ENCODE assay signal across 31 cellular contexts in genomic region chr18:66676699-66677098, GRCh38.
"Had no signal": no experiment of that assay in that cellular context is flagged by ENCODE, and none has a peak within 500 bp of the region (broad histone marks: within the 10 kb centered on the region; RNA-seq: fewer than 3 reads in every experiment).

No MANE protein-coding gene starts in this region.

- H3K36me3 ChIP-seq: esophagus squamous epithelium, heart right ventricle, left ventricle myocardium inferior, neutrophil, ovary, sigmoid colon, thoracic aorta had no signal

- H3K4me1 Mint-ChIP-seq: activated CD4-positive, alpha-beta T cell treated with anti-CD3 and anti-CD28 coated beads for 36 hours; activated naive CD8-positive, alpha-beta T cell treated with anti-CD3 and anti-CD28 coated beads for 36 hours; nephron; stimulated activated effector memory CD8-positive, alpha-beta T cell treated with anti-CD3 and anti-CD28 coated beads, Interleukin-12 subunit alpha, Interleukin-12 subunit beta, amount 100 ng/mL, for 72 hours had no signal

- H3K27me3 Mint-ChIP-seq: activated CD4-positive, alpha-beta T cell treated with anti-CD3 and anti-CD28 coated beads for 36 hours; activated naive CD8-positive, alpha-beta T cell treated with anti-CD3 and anti-CD28 coated beads for 36 hours; progenitor cell of endocrine pancreas; stimulated activated naive CD8-positive, alpha-beta T cell treated with anti-CD3 and anti-CD28 coated beads, Interleukin-15, Interleukin-2, amounts not matched to agents 100 ng/mL and 50 ng/mL, for 24 hours had no signal

- H3K9me3 Mint-ChIP-seq: nephron had no signal

- H3K9me3 ChIP-seq: esophagus squamous epithelium, neutrophil, ovary, sigmoid colon, thoracic aorta had no signal

- H3K4me1 ChIP-seq: esophagus squamous epithelium, heart right ventricle, left ventricle myocardium inferior, sigmoid colon had no signal

- H3K4me3 Mint-ChIP-seq: activated CD4-positive, alpha-beta T cell treated with anti-CD3 and anti-CD28 coated beads for 36 hours; activated naive CD4-positive, alpha-beta T cell treated with anti-CD3 and anti-CD28 coated beads for 36 hours; activated naive CD8-positive, alpha-beta T cell treated with anti-CD3 and anti-CD28 coated beads for 36 hours; activated T-helper 1 cell treated with anti-CD3 and anti-CD28 coated beads, Interleukin-12 subunit alpha, Interleukin-12 subunit beta, Interleukin-2, Interleukin-4 antibody, amounts not matched to agents 30 ng/mL and 10 ng/mL and 1 ng/mL, durations not matched to agents 14 hours and 24 hours and 36 hours; nephron; stimulated activated effector memory CD8-positive, alpha-beta T cell treated with anti-CD3 and anti-CD28 coated beads, Interleukin-12 subunit alpha, Interleukin-12 subunit beta, amount 100 ng/mL, for 72 hours; stimulated activated naive CD8-positive, alpha-beta T cell treated with anti-CD3 and anti-CD28 coated beads, Interleukin-15, Interleukin-2, amounts not matched to agents 100 ng/mL and 50 ng/mL, for 24 hours; T-helper 2 cell treated with Interferon-gamma antibody and Interleukin-4, amounts not matched to agents 5 μg/mL and 100 μg/mL, for 36 hours had no signal

- H3K36me3 Mint-ChIP-seq: activated naive CD8-positive, alpha-beta T cell treated with anti-CD3 and anti-CD28 coated beads for 36 hours; stimulated activated effector memory CD8-positive, alpha-beta T cell treated with anti-CD3 and anti-CD28 coated beads, Interleukin-12 subunit alpha, Interleukin-12 subunit beta, amount 100 ng/mL, for 72 hours had no signal

- H3K4me3 ChIP-seq: esophagus squamous epithelium, heart right ventricle, left ventricle myocardium inferior, mucosa of descending colon, ovary, sigmoid colon, thoracic aorta had no signal

- H3K27ac ChIP-seq: epithelial cell of prostate, esophagus squamous epithelium, heart right ventricle, left ventricle myocardium inferior, neutrophil, ovary, sigmoid colon, thoracic aorta had no signal

- H3K27me3 ChIP-seq: esophagus squamous epithelium, heart right ventricle, neutrophil, ovary, sigmoid colon had no signal

- H3K27ac Mint-ChIP-seq: activated CD4-positive, alpha-beta T cell treated with anti-CD3 and anti-CD28 coated beads for 36 hours; activated naive CD4-positive, alpha-beta T cell treated with anti-CD3 and anti-CD28 coated beads for 36 hours; activated naive CD8-positive, alpha-beta T cell treated with anti-CD3 and anti-CD28 coated beads for 36 hours; activated T-helper 1 cell treated with anti-CD3 and anti-CD28 coated beads, Interleukin-12 subunit alpha, Interleukin-12 subunit beta, Interleukin-2, Interleukin-4 antibody, amounts not matched to agents 30 ng/mL and 10 ng/mL and 1 ng/mL, durations not matched to agents 14 hours and 24 hours and 36 hours; nephron; progenitor cell of endocrine pancreas; stimulated activated effector memory CD8-positive, alpha-beta T cell treated with anti-CD3 and anti-CD28 coated beads, Interleukin-12 subunit alpha, Interleukin-12 subunit beta, amount 100 ng/mL, for 72 hours; stimulated activated naive CD8-positive, alpha-beta T cell treated with anti-CD3 and anti-CD28 coated beads, Interleukin-15, Interleukin-2, amounts not matched to agents 100 ng/mL and 50 ng/mL, for 24 hours; T-helper 2 cell treated with Interferon-gamma antibody and Interleukin-4, amounts not matched to agents 5 μg/mL and 100 μg/mL, for 36 hours had no signal

- DNase-seq: activated CD4-positive, alpha-beta T cell treated with anti-CD3 and anti-CD28 coated beads for 36 hours; activated CD4-positive, alpha-beta T cell treated with anti-CD3 and anti-CD28 coated beads, Interleukin-2, amount 50 U/mL, for 48 hours; activated CD4-positive, CD25-positive, alpha-beta regulatory T cell; activated CD8-positive, alpha-beta memory T cell treated with anti-CD3 and anti-CD28 coated beads for 24 hours; activated effector memory CD4-positive, alpha-beta T cell treated with anti-CD3 and anti-CD28 coated beads, Interleukin-2, amount 50 U/mL, for 16 hours; activated naive CD4-positive, alpha-beta T cell treated with anti-CD3 and anti-CD28 coated beads for 36 hours; activated naive CD8-positive, alpha-beta T cell treated with anti-CD3 and anti-CD28 coated beads for 36 hours; activated T-cell treated with anti-CD3 and anti-CD28 coated beads, Interleukin-2, amount 50 U/mL, for 1 hour; central memory CD4-positive, alpha-beta T cell; dermis blood vessel endothelial cell; effector CD4-positive, alpha-beta T cell; esophagus squamous epithelium; foreskin melanocyte; heart right ventricle; islet precursor cell; left ventricle myocardium inferior; mucosa of descending colon; ovary; sigmoid colon; small intestine; stimulated activated CD4-positive, alpha-beta T cell treated with anti-CD3 and anti-CD28 coated beads, Interleukin-4, amount 100 ng/mL, for 24 hours; trophoblast cell had no signal

- ATAC-seq: activated CD4-positive, alpha-beta T cell treated with anti-CD3 and anti-CD28 coated beads for 36 hours; heart right ventricle; mucosa of descending colon; stimulated activated effector memory CD8-positive, alpha-beta T cell treated with anti-CD3 and anti-CD28 coated beads, Interleukin-12 subunit alpha, Interleukin-12 subunit beta, amount 100 ng/mL, for 72 hours had no signal
